1 cellular context compared by ENCODE assay signal in the genomic region with DNA sequence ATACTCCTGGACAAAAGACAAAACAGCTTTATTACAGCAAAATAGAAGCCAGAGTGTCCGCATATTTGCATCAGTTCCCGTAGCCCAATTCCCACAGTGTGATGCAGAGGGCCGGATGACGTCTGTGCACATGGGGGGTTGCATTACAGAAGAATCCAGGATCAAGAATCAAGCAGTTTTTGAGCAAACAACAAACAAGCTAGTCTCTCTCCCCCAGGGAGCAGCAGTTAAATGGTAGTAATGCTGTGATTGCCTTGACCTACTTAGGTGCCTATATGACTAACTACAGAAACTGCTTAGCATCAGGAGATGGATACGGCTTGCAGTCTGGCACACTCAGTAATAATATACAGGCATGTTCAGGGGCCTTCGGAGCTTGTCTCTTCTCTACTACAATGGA.
TF ChIP-seq lines count a peak whose summit lies in the region.

No MANE protein-coding gene starts in this region.

TF ChIP-seq in IMR-90, 13 proteins besides CTCF, POLR2A, EP300 and RAD21 (continued from another document):
- TF ChIP-seq CEBPB (IDR thresholded peaks at IDR 0.05; ENCODE audit: low read depth, low read length), result no peak
- TF ChIP-seq SMC3 (IDR thresholded peaks at IDR 0.05; ENCODE audit: low read depth, low read length), result no peak
- TF ChIP-seq RCOR1 (IDR thresholded peaks at IDR 0.05; ENCODE audit: insufficient replicate concordance, low read length), result no peak
- TF ChIP-seq MAZ (IDR thresholded peaks at IDR 0.05; ENCODE audit: borderline replicate concordance, low read depth, low read length), result no peak
- no peak for TF ChIP-seq FOS (IDR thresholded peaks at IDR 0.05; ENCODE audit: low read depth, low read length)
- TF ChIP-seq CHD1 (IDR thresholded peaks at IDR 0.05; ENCODE audit: low read depth, low read length), result no peak
- no peak for TF ChIP-seq RFX5 (IDR thresholded peaks at IDR 0.05; ENCODE audit: low read depth, low read length)
